ENCODE assay signal across 1 cellular context in genomic region chr5:9513825-9514224, GRCh38.
TF ChIP-seq lines count a peak whose summit lies in the region.

No MANE protein-coding gene starts in this region.

TF ChIP-seq in SK-N-SH, 30 proteins besides CTCF, POLR2A, EP300 and RAD21 (continued from another document):
- TF ChIP-seq ZBTB33 (IDR thresholded peaks at IDR 0.05; ENCODE audit: borderline replicate concordance, low read depth) (no peak), SMC3 (IDR thresholded peaks at IDR 0.05; ENCODE audit: low read depth, low read length) (no peak), RFX5 (IDR thresholded peaks at IDR 0.05; ENCODE audit: low read length) (no peak), YY1 (IDR thresholded peaks at IDR 0.05; ENCODE audit: low read depth) (no peak), GATA2 (CRISPR knock-in tag; IDR thresholded peaks at IDR 0.05) (no peak), MAX (IDR thresholded peaks at IDR 0.05; ENCODE audit: low read depth) (no peak), TCF12 (IDR thresholded peaks at IDR 0.05) (no peak)
TF ChIP-seq in SK-N-SH: peak in this region for 0.
